1 cellular context compared by ENCODE assay signal in the genomic region with DNA sequence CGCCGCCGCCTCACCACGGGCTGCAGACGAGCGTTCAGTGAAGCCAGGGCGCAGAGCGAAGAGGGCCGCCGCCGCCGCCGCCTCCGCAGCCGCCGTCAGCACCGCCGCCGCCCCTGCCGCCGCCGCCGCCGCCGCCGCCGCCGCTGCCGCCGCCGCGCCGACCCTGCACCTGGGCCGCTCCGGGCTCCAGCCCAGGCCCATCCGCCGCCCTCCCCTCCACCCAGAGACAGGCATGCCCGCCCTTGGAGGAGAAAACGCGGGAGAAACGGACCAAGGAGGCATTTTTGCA.
TF ChIP-seq lines count a peak whose summit lies in the region.

No MANE protein-coding gene starts in this region.

TF ChIP-seq in HEK293, 187 proteins besides CTCF, POLR2A, EP300 and RAD21 (continued from another document):
- no peak for TF ChIP-seq ZNF518A (tag by site-specific recombination; conservative IDR thresholded peaks at IDR 0.05; ENCODE audit: low read depth)
- no peak for TF ChIP-seq ZNF560 (tag by site-specific recombination; IDR thresholded peaks at IDR 0.05; ENCODE audit: borderline replicate concordance)
- no peak for TF ChIP-seq ZNF600 (tag by site-specific recombination; IDR thresholded peaks at IDR 0.05)
- no peak for TF ChIP-seq MYNN (tag by site-specific recombination; IDR thresholded peaks at IDR 0.05; ENCODE audit: borderline replicate concordance)
